ENCODE assay signal across 1 cellular context in the genomic region with DNA sequence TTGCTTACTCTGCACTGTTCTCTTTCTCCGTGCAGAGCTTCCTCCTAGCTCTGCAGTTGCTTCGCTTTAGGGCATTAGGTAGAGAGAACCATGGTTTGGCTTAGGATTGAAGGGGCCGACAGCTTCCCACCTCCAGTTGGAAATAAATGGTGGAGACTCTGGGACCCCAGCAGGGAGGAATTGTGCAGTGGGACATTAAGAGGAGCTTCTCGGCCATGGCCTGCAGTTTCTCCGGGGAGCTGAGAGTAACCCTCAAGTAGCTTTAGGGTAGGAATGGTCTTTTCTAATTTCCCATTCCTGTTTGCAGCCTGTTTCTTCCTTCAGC.
A peak's percentile ranks its signal among the peaks of the same experiment; 100 is the strongest.
TF ChIP-seq lines count a peak whose summit lies in the region.

No MANE protein-coding gene starts in this region.

TF ChIP-seq in K562, 482 proteins besides CTCF, POLR2A, EP300 and RAD21:
- TF ChIP-seq MAFG (tag; conservative IDR thresholded peaks at IDR 0.05) (peak; percentile 80; the same call in 1 of the 2 replicates), SRSF1 (IDR thresholded peaks at IDR 0.05; ENCODE audit: low read depth, low read length) (no peak), MAFK (IDR thresholded peaks at IDR 0.05; ENCODE audit: low read length) (peak; percentile 80), MAFF (IDR thresholded peaks at IDR 0.05; ENCODE audit: low read length) (peak; percentile 80; the same call in 1 of the 2 replicates)
- TF ChIP-seq, protein P1, sequence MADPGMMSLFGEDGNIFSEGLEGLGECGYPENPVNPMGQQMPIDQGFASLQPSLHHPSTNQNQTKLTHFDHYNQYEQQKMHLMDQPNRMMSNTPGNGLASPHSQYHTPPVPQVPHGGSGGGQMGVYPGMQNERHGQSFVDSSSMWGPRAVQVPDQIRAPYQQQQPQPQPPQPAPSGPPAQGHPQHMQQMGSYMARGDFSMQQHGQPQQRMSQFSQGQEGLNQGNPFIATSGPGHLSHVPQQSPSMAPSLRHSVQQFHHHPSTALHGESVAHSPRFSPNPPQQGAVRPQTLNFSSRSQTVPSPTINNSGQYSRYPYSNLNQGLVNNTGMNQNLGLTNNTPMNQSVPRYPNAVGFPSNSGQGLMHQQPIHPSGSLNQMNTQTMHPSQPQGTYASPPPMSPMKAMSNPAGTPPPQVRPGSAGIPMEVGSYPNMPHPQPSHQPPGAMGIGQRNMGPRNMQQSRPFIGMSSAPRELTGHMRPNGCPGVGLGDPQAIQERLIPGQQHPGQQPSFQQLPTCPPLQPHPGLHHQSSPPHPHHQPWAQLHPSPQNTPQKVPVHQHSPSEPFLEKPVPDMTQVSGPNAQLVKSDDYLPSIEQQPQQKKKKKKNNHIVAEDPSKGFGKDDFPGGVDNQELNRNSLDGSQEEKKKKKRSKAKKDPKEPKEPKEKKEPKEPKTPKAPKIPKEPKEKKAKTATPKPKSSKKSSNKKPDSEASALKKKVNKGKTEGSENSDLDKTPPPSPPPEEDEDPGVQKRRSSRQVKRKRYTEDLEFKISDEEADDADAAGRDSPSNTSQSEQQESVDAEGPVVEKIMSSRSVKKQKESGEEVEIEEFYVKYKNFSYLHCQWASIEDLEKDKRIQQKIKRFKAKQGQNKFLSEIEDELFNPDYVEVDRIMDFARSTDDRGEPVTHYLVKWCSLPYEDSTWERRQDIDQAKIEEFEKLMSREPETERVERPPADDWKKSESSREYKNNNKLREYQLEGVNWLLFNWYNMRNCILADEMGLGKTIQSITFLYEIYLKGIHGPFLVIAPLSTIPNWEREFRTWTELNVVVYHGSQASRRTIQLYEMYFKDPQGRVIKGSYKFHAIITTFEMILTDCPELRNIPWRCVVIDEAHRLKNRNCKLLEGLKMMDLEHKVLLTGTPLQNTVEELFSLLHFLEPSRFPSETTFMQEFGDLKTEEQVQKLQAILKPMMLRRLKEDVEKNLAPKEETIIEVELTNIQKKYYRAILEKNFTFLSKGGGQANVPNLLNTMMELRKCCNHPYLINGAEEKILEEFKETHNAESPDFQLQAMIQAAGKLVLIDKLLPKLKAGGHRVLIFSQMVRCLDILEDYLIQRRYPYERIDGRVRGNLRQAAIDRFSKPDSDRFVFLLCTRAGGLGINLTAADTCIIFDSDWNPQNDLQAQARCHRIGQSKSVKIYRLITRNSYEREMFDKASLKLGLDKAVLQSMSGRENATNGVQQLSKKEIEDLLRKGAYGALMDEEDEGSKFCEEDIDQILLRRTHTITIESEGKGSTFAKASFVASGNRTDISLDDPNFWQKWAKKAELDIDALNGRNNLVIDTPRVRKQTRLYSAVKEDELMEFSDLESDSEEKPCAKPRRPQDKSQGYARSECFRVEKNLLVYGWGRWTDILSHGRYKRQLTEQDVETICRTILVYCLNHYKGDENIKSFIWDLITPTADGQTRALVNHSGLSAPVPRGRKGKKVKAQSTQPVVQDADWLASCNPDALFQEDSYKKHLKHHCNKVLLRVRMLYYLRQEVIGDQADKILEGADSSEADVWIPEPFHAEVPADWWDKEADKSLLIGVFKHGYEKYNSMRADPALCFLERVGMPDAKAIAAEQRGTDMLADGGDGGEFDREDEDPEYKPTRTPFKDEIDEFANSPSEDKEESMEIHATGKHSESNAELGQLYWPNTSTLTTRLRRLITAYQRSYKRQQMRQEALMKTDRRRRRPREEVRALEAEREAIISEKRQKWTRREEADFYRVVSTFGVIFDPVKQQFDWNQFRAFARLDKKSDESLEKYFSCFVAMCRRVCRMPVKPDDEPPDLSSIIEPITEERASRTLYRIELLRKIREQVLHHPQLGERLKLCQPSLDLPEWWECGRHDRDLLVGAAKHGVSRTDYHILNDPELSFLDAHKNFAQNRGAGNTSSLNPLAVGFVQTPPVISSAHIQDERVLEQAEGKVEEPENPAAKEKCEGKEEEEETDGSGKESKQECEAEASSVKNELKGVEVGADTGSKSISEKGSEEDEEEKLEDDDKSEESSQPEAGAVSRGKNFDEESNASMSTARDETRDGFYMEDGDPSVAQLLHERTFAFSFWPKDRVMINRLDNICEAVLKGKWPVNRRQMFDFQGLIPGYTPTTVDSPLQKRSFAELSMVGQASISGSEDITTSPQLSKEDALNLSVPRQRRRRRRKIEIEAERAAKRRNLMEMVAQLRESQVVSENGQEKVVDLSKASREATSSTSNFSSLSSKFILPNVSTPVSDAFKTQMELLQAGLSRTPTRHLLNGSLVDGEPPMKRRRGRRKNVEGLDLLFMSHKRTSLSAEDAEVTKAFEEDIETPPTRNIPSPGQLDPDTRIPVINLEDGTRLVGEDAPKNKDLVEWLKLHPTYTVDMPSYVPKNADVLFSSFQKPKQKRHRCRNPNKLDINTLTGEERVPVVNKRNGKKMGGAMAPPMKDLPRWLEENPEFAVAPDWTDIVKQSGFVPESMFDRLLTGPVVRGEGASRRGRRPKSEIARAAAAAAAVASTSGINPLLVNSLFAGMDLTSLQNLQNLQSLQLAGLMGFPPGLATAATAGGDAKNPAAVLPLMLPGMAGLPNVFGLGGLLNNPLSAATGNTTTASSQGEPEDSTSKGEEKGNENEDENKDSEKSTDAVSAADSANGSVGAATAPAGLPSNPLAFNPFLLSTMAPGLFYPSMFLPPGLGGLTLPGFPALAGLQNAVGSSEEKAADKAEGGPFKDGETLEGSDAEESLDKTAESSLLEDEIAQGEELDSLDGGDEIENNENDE (IDR thresholded peaks at IDR 0.05; ENCODE audit: low read depth, low read length) = no peak
TF ChIP-seq in K562: peak in this region for 3.
